17 cellular contexts compared by ENCODE assay signal in the genomic region with DNA sequence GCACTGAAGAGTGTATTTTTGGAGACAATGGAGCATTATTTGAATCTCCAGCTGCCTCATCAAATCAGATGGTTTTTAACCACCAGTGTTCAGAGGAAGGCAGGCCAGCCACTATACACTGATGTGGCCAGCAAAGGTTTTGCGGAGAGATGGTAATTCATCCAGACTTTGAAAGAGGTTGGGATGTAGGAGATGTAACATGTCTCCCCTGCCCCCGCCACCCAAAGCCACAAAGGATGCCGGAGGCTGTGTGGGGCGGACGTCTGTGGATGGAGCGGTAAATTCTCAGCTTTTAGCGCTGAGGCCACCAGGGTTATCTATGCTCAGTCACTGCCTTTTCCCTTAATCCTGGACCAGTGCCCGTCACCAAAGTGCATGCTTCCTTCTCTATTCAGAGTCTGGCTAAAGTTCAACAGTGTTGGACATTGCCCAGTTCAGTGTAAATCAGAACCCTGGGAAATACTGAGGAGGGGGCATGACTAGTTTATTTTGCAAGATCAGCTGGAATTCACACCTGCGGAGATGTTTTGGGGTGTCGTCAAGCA. TPM values are rescaled to one million over a fixed set of nuclear protein-coding genes. Genes with fewer than 3 reads are reported as not detected.
DNase-seq lines count a peak whose midpoint lies in the region; ATAC-seq, FAIRE-seq and TF ChIP-seq lines count a peak whose summit lies in the region.
"Had no signal": no experiment of that assay in that cellular context is flagged by ENCODE, and none has a peak within 500 bp of the region (broad histone marks: within the 10 kb centered on the region; RNA-seq: fewer than 3 reads in every experiment).

No MANE protein-coding gene starts in this region.

- no peak overlapping the region for H3K4me2 ChIP-seq in IMR-90 (ENCODE audit: low read depth, low read length)

- no peak for TF ChIP-seq RAD21 in IMR-90 (IDR thresholded peaks at IDR 0.05; ENCODE audit: low read length)

- H4K20me1 ChIP-seq in IMR-90 (ENCODE audit: insufficient read depth, low read length), result peaks cover 3% of the 10 kb centered on the region; the same call in 1 of the 2 replicates

- H3K9me3 ChIP-seq in IMR-90 (ENCODE audit: control insufficient read depth, insufficient read depth, low read length), result no peaks in the 10 kb centered on the region
- no peaks in the 10 kb centered on the region for H3K9me3 ChIP-seq in kidney (ENCODE audit: control insufficient read depth in 1 of 2, low read length in 2 of 2)
- no peaks in the 10 kb centered on the region for H3K9me3 ChIP-seq in stomach
- no peaks in the 10 kb centered on the region for H3K9me3 ChIP-seq in testis

- BruUV-seq in IMR-90 (replicated peaks; lab: Mats Ljungman, UMichigan), result no TSS peak

- peaks cover 13% of the 10 kb centered on the region for H3K4me1 ChIP-seq in IMR-90 (ENCODE audit: control insufficient read depth, insufficient read depth, low read length)
- peaks cover 13 to 20% of the 10 kb centered on the region in 2 donors for H3K4me1 ChIP-seq in kidney (ENCODE audit: control insufficient read depth in 1 of 2, insufficient read depth in 1 of 2, low read depth in 1 of 2, low read length in 2 of 2)
- peaks cover 31 to 46% (median 44%) of the 10 kb centered on the region in 4 donors for H3K4me1 ChIP-seq in stomach
- peaks cover 19% of the 10 kb centered on the region for H3K4me1 ChIP-seq in testis

- no peak overlapping the region for H3K4ac ChIP-seq in IMR-90 (ENCODE audit: low read depth, low read length)

- no peak overlapping the region for H2BK5ac ChIP-seq in IMR-90 (ENCODE audit: low read depth, low read length, poor library complexity, severe bottlenecking)

- H3K56ac ChIP-seq in IMR-90 (ENCODE audit: extremely low read depth, insufficient read depth, low read length), result no peak overlapping the region

- ATAC-seq in IMR-90 (ENCODE audit: low read depth), result no peak
- no peak for ATAC-seq in GM21825 (IDR thresholded peaks at IDR 0.05; ENCODE audit: unreplicated experiment)
- ATAC-seq: stimulated activated naive CD8-positive, alpha-beta T cell treated with anti-CD3 and anti-CD28 coated beads, Interleukin-15, amount 100 ng/mL, for 72 hours had no signal

- peaks cover 30% of the 10 kb centered on the region for H3K36me3 ChIP-seq in IMR-90 (ENCODE audit: control insufficient read depth, insufficient read depth, low read length)
- H3K36me3 ChIP-seq in kidney (ENCODE audit: control insufficient read depth in 1 of 2, insufficient read depth in 2 of 2, low read length in 2 of 2), result peaks cover 2 to 15% of the 10 kb centered on the region in 2 donors
- H3K36me3 ChIP-seq in stomach, result peaks cover 17 to 44% (median 42%) of the 10 kb centered on the region in 4 donors
- no peaks in the 10 kb centered on the region for H3K36me3 ChIP-seq in testis (ENCODE audit: low read depth, missing control alignments)

- TF ChIP-seq POLR2A in IMR-90 (IDR thresholded peaks at IDR 0.05; ENCODE audit: low read depth, low read length) (no peak), stomach (IDR thresholded peaks at IDR 0.05) (no peak), testis (IDR thresholded peaks at IDR 0.05) (no peak)

- H3K27me3 ChIP-seq in IMR-90 (ENCODE audit: control insufficient read depth, insufficient read depth, low read length), result no peaks in the 10 kb centered on the region
- no peaks in the 10 kb centered on the region for H3K27me3 ChIP-seq in stomach
- no peaks in the 10 kb centered on the region for H3K27me3 ChIP-seq in testis

- intact Hi-C loops in IMR-90 (cut with micrococcal nuclease), result no loop called here
- intact Hi-C loops in kidney (cut with DNase I), result no loop called here
- intact Hi-C loops in stomach (cut with DNase I; ENCODE audit: low total_unique reads), result no loop called here
- intact Hi-C loops in testis (cut with DNase I; ENCODE audit: low total_unique reads), result no loop called here

- peak overlapping the region; percentile 5 for H2AK9ac ChIP-seq in IMR-90 (replicated peaks; ENCODE audit: low read depth, low read length, poor library complexity)

- H4K8ac ChIP-seq in IMR-90 (ENCODE audit: low read depth in 2 of 2, low read length in 2 of 2), result no peak overlapping the region

- no peak overlapping the region for H4K5ac ChIP-seq in IMR-90 (ENCODE audit: low read depth, low read length)

- H3K9ac ChIP-seq in IMR-90 (ENCODE audit: low read depth, low read length) (no peak overlapping the region), kidney (ENCODE audit: low read length in 2 of 2) (no peak overlapping the region)

- no peak overlapping the region for H2BK120ac ChIP-seq in IMR-90 (ENCODE audit: low read depth, low read length)

- H3K27ac ChIP-seq in IMR-90 (ENCODE audit: insufficient read depth, low read length) (no peak overlapping the region), VCaP (peak overlapping the region; percentile 2; the same call in 1 of the 2 replicates), kidney (ENCODE audit: low read depth in 2 of 2, low read length in 2 of 2) (no peak overlapping the region), stomach (peak overlapping the region in 1 of 5 donors; percentile 20), testis (no peak overlapping the region)

- H3K23ac ChIP-seq in IMR-90 (ENCODE audit: low read depth, low read length), result no peak overlapping the region

- peaks cover 6 to 26% of the 10 kb centered on the region in 2 experiments for H3K79me1 ChIP-seq in IMR-90 (ENCODE audit: low read depth in 1 of 2, low read length in 2 of 2)

- no peak overlapping the region for H2BK20ac ChIP-seq in IMR-90 (ENCODE audit: low read depth, low read length)

- no peak overlapping the region for H3K18ac ChIP-seq in IMR-90 (ENCODE audit: low read depth, low read length)

- peaks cover 4% of the 10 kb centered on the region; the same call in 1 of the 2 replicates for H3K9me1 ChIP-seq in IMR-90 (ENCODE audit: insufficient read depth, low read length)

- CTCF ChIA-PET in IMR-90 (lab: Yijun Ruan, JAX), result no interaction called here

- dilution Hi-C loops in IMR-90 (cut with HindIII; ENCODE audit: low sequenced_read_pairs, unreplicated experiment), result no loop called here

- no peak for FAIRE-seq in kidney (lab: Jason Lieb, UNC)
- FAIRE-seq: H54, TTC549 had no signal

- no peak overlapping the region for H3K14ac ChIP-seq in IMR-90 (replicated peaks; ENCODE audit: low read depth, low read length)

- in situ Hi-C loops in IMR-90 (cut with MboI; ENCODE audit: low sequenced_read_pairs), result loop anchor here (25.0 kb wide), 2 partner anchors 276 to 401 kb away; a partner anchor contains a TSS

- no peak for TF ChIP-seq CTCF in IMR-90 (conservative IDR thresholded peaks at IDR 0.05; ENCODE audit: low read depth, low read length)
- TF ChIP-seq CTCF in VCaP (conservative IDR thresholded peaks at IDR 0.05), result no peak
- TF ChIP-seq CTCF in kidney (IDR thresholded peaks at IDR 0.05; ENCODE audit: borderline replicate concordance, extremely low read depth, insufficient read depth), result no peak
- TF ChIP-seq CTCF in stomach (IDR thresholded peaks at IDR 0.05), result no peak
- no peak for TF ChIP-seq CTCF in testis (IDR thresholded peaks at IDR 0.05)

- no peak for TF ChIP-seq EP300 in stomach (IDR thresholded peaks at IDR 0.05)

- no peak overlapping the region for H2AK5ac ChIP-seq in IMR-90 (ENCODE audit: low read depth, low read length)

- no peak overlapping the region for H4K91ac ChIP-seq in IMR-90 (ENCODE audit: insufficient read depth, low read depth, low read length)

- H3K4me3 ChIP-seq in IMR-90 (ENCODE audit: insufficient read depth, low read depth, low read length) (no peak overlapping the region), kidney (ENCODE audit: low read length in 2 of 2) (no peak overlapping the region), stomach (no peak overlapping the region), testis (no peak overlapping the region)

- H2BK15ac ChIP-seq in IMR-90 (ENCODE audit: low read depth, low read length), result no peak overlapping the region

- no peak overlapping the region for H2AFZ ChIP-seq in IMR-90 (replicated peaks; ENCODE audit: low read length, poor library complexity)

- no CpG with 5 or more reads among the region's 10 CpGs for WGBS in IMR-90 (ENCODE audit: extremely low coverage in 2 of 2, insufficient read length in 1 of 2), 2 experiments
- WGBS in stomach, 5 donors, result 22 to 46% (median 39%) methylated on average over 10 of the region's 10 CpGs
- WGBS in testis, 2 donors, result 59 to 75% methylated on average over 10 of the region's 10 CpGs

- DNase-seq in IMR-90 (peak; percentile 34), kidney (peak; percentile 72), stomach (peak; percentile 76), testis (no peak), NCI-H82 (lab: John Stamatoyannopoulos, UW) (no peak)
- DNase-seq: activated CD4-positive, alpha-beta memory T cell treated with anti-CD3 and anti-CD28 coated beads, Interleukin-2, amount 10 ng/mL, durations not matched to agents 7 days and 5 days; CD4-positive, CD25-positive, alpha-beta regulatory T cell; DND-41; immature natural killer cell; MV-4-11; SIG-M5; stimulated activated naive CD8-positive, alpha-beta T cell treated with anti-CD3 and anti-CD28 coated beads, Interleukin-15, amount 100 ng/mL, for 72 hours had no signal

- POLR2A ChIA-PET in IMR-90 (lab: Charles Lee; ENCODE audit: unreplicated experiment), result no interaction called here

RNA-seq across cellular contexts. Expression of a gene that starts 3.7 kb away (rescaled TPM):
- total RNA-seq in IMR-90 (2012; rRNA removed) (36.4 and 39.2 TPM in 2 replicates), kidney (74.4 TPM), stomach (10 to 100 TPM in 3 of 5 donors, 1 to 10 TPM in 2; 4.7 to 44.3 (median 14.7) TPM), testis (10 to 100 TPM; 46.8 to 99.6 TPM)
- polyA plus RNA-seq in IMR-90 (2012; rRNA removed) (72.3 and 89.0 TPM in 2 replicates), kidney (ENCODE audit: insufficient read depth, low read depth, low replicate concordance) (92.6 TPM), stomach (10 to 100 TPM; 23.8 to 50.0 (median 26.2) TPM), testis (ENCODE audit: insufficient read depth, low read depth, low replicate concordance) (49.8 TPM)
- 76.7 and 146 TPM in 2 replicates for polyA plus RNA-seq in IMR-90 (2012; cell fraction: cytosol; rRNA removed)
- polyA plus RNA-seq in IMR-90 (2012; cell fraction: nucleus; rRNA removed; ENCODE audit: low replicate concordance), result 158 and 235 TPM in 2 replicates

RNA-seq across cellular contexts. Expression of a gene that starts 11.0 kb away (rescaled TPM):
- 3.3 and 4.5 TPM in 2 replicates for total RNA-seq in IMR-90 (2012; rRNA removed)
- polyA plus RNA-seq in IMR-90 (2012; rRNA removed), result 16.2 and 17.7 TPM in 2 replicates
- 11.9 and 20.8 TPM in 2 replicates for polyA plus RNA-seq in IMR-90 (2012; cell fraction: cytosol; rRNA removed)
- polyA plus RNA-seq in IMR-90 (2012; cell fraction: nucleus; rRNA removed; ENCODE audit: low replicate concordance), result 49.4 and 99.1 TPM in 2 replicates
- 29.9 TPM for total RNA-seq in kidney
- polyA plus RNA-seq in kidney (ENCODE audit: insufficient read depth, low read depth, low replicate concordance), result 19.7 TPM
- total RNA-seq in stomach, result 10 to 100 TPM in 3 of 5 donors, 1 to 10 TPM in 2; 2.9 to 44.6 (median 25.9) TPM
- polyA plus RNA-seq in stomach, result 10 to 100 TPM in 1 of 3 donors, 1 to 10 TPM in 2; 4.9 to 21.7 (median 9.0) TPM
- total RNA-seq in testis, result 10 to 100 TPM; 13.8 to 18.9 TPM
- polyA plus RNA-seq in testis (ENCODE audit: insufficient read depth, low read depth, low replicate concordance), result 12.8 TPM

RNA-seq across cellular contexts. Expression of a gene that starts 11.4 kb away (rescaled TPM):
- total RNA-seq in IMR-90 (2012; rRNA removed) (41.4 and 45.3 TPM in 2 replicates), kidney (127 TPM), stomach (100 to 1,000 TPM in 2 of 5 donors, 10 to 100 TPM in 3; 45.2 to 184 (median 86.2) TPM), testis (100 to 1,000 TPM; 255 to 291 TPM)
- polyA plus RNA-seq in IMR-90 (2012; rRNA removed) (89.5 and 93.5 TPM in 2 replicates), kidney (ENCODE audit: insufficient read depth, low read depth, low replicate concordance) (58.2 TPM), stomach (10 to 100 TPM; 63.7 to 97.1 (median 68.9) TPM), testis (ENCODE audit: insufficient read depth, low read depth, low replicate concordance) (389 TPM)
- 44.1 and 48.9 TPM in 2 replicates for polyA plus RNA-seq in IMR-90 (2012; cell fraction: cytosol; rRNA removed)
- 362 and 444 TPM in 2 replicates for polyA plus RNA-seq in IMR-90 (2012; cell fraction: nucleus; rRNA removed; ENCODE audit: low replicate concordance)

RNA-seq across cellular contexts. Expression of a gene that starts 26.0 kb away (rescaled TPM):
- total RNA-seq in IMR-90 (2012; rRNA removed), result 0.28 and 0.36 TPM in 2 replicates
- polyA plus RNA-seq in IMR-90 (2012; rRNA removed), result 1.0 TPM in 2 replicates
- 2.0 and 2.5 TPM in 2 replicates for polyA plus RNA-seq in IMR-90 (2012; cell fraction: cytosol; rRNA removed)
- 0.70 and 3.1 TPM in 2 replicates for polyA plus RNA-seq in IMR-90 (2012; cell fraction: nucleus; rRNA removed; ENCODE audit: low replicate concordance)
- total RNA-seq in kidney, result 3.4 TPM
- polyA plus RNA-seq in kidney (ENCODE audit: insufficient read depth, low read depth, low replicate concordance), result 3.8 TPM
- 10 to 100 TPM in 1 of 5 donors, under 1 TPM in 1, not detected in 3; 0.73 to 22.6 TPM for total RNA-seq in stomach
- polyA plus RNA-seq in stomach, result 1 to 10 TPM; 2.0 to 4.3 (median 4.1) TPM
- 1 to 10 TPM; 3.0 to 4.2 TPM for total RNA-seq in testis
- polyA plus RNA-seq in testis (ENCODE audit: insufficient read depth, low read depth, low replicate concordance), result 1.3 TPM

RNA-seq across cellular contexts. Expression of a gene that starts 32.2 kb away (rescaled TPM):
- total RNA-seq in IMR-90 (2012; rRNA removed) (not detected in 2 replicates), kidney (3.6 TPM), stomach (1 to 10 TPM in 1 of 5 donors, under 1 TPM in 1, not detected in 3; 0.43 to 2.4 TPM), testis (10 to 100 TPM in 1 of 2 donors, 1 to 10 TPM in 1; 9.8 to 10.5 TPM)
- polyA plus RNA-seq in IMR-90 (2012; rRNA removed) (0.41 and 0.65 TPM in 2 replicates), kidney (ENCODE audit: insufficient read depth, low read depth, low replicate concordance) (1.6 TPM), stomach (1 to 10 TPM in 1 of 3 donors, under 1 TPM in 2; 0.25 to 1.5 (median 0.31) TPM), testis (ENCODE audit: insufficient read depth, low read depth, low replicate concordance) (5.1 TPM)
- polyA plus RNA-seq in IMR-90 (2012; cell fraction: cytosol; rRNA removed), result 0.25 and 0.48 TPM in 2 replicates
- 1.6 and 4.6 TPM in 2 replicates for polyA plus RNA-seq in IMR-90 (2012; cell fraction: nucleus; rRNA removed; ENCODE audit: low replicate concordance)
- total RNA-seq: fibroblast of villous mesenchyme had no signal
- polyA plus RNA-seq: CD4-positive, CD25-positive, alpha-beta regulatory T cell; immature natural killer cell had no signal

Comparison
In these comparisons a context has a peak if more than half of its experiments do, and no peak if none do; other contexts are left out.
1. DNase-seq: peak in IMR-90 (single experiment), kidney (single experiment) and stomach (single experiment); none in testis (single experiment) and NCI-H82 (single experiment).